21 cellular contexts compared by ENCODE assay signal in genomic region chr2:73640946-73641766, GRCh38. TPM values are rescaled to one million over a fixed set of nuclear protein-coding genes. Genes with fewer than 3 reads are reported as not detected.
"Had no signal": no experiment of that assay in that cellular context is flagged by ENCODE, and none has a peak within 500 bp of the region (broad histone marks: within the 10 kb centered on the region; RNA-seq: fewer than 3 reads in every experiment).

No MANE protein-coding gene starts in this region.

- H3K27ac ChIP-seq: epithelial cell of prostate, hepatocyte, psoas muscle, sigmoid colon, uterus had no signal

- H3K4me3 Mint-ChIP-seq: natural killer cell, neural crest cell, type B pancreatic cell had no signal

- H3K4me1 ChIP-seq: psoas muscle, sigmoid colon, uterus had no signal

- H3K79me2 ChIP-seq: hepatocyte had no signal

- H3K27ac Mint-ChIP-seq: natural killer cell, type B pancreatic cell had no signal

- H3K4me3 ChIP-seq: hepatocyte, psoas muscle, sigmoid colon, skin epidermis, uterus had no signal

- H3K4me1 Mint-ChIP-seq: natural killer cell had no signal

- H3K9me3 Mint-ChIP-seq: natural killer cell, type B pancreatic cell had no signal

- H3K27me3 ChIP-seq: hepatocyte, sigmoid colon, uterus had no signal

- H3K36me3 ChIP-seq: sigmoid colon, uterus had no signal

- H2AFZ ChIP-seq: hepatocyte had no signal

- DNase-seq: effector memory CD4-positive, alpha-beta T cell; left colon; mammary epithelial cell; natural killer cell; psoas muscle; retina; sigmoid colon; stimulated activated CD4-positive, alpha-beta T cell treated with anti-CD3 and anti-CD28 coated beads, Interleukin-2, amount 100 ng/mL, for 24 hours; stimulated activated naive CD4-positive, alpha-beta T cell treated with Interleukin-2 at 50 U/mL for 16 hours; uterus had no signal

- H3K9me3 ChIP-seq: psoas muscle, sigmoid colon, uterus had no signal

- ATAC-seq: psoas muscle had no signal

- H3K36me3 Mint-ChIP-seq: natural killer cell, type B pancreatic cell had no signal

RNA-seq across cellular contexts. Expression of gene NAT8, which starts 1.1 kb away (rescaled TPM):
- total RNA-seq: kidney epithelial cell, lower leg skin, mammary epithelial cell, mesenteric fat pad, mononuclear cell, myocyte, natural killer cell, neural crest cell, psoas muscle, sigmoid colon had no signal
- polyA plus RNA-seq: mammary epithelial cell, psoas muscle, thymus had no signal
